1 cellular context compared by ENCODE assay signal in the genomic region with DNA sequence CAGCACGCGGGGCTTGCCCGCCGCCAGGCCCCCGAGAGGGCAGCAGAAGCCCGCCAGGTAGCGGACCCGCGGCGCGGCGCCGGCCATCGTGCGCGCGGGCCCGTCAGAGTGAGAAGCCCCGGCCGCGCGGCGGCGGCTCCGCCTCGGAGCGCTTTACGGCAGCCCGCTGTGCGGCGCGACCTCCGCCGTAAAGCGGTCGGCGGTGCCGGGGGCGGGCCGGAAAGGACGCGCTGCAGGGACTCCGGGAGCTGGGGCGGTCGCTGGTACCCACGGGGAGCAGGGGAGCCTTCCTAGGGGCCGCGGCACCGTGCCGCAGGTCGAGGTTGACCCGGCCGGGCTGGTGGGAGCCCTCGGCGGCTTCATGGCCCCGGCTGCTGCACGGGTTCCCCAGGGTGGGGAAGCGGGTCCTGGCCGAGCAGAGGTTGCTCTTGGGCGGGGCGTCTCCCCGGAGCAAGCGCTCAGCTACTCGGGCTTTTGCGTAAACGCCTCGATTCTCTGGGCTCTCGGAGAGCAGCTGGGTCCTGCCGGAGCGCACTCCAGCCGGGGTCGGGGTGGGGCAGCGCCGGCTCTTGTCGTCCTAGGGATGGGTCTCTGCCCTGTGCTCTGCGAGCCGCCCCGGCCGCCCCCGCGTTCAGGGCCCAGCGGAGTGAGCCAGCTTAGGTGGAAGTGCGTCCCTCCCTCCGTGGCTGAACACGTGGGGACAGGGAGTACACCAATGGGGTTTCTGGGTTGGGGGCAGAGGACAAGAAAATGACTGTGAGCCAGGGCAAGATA.
TF ChIP-seq lines count a peak whose summit lies in the region.

A gene with protein sequence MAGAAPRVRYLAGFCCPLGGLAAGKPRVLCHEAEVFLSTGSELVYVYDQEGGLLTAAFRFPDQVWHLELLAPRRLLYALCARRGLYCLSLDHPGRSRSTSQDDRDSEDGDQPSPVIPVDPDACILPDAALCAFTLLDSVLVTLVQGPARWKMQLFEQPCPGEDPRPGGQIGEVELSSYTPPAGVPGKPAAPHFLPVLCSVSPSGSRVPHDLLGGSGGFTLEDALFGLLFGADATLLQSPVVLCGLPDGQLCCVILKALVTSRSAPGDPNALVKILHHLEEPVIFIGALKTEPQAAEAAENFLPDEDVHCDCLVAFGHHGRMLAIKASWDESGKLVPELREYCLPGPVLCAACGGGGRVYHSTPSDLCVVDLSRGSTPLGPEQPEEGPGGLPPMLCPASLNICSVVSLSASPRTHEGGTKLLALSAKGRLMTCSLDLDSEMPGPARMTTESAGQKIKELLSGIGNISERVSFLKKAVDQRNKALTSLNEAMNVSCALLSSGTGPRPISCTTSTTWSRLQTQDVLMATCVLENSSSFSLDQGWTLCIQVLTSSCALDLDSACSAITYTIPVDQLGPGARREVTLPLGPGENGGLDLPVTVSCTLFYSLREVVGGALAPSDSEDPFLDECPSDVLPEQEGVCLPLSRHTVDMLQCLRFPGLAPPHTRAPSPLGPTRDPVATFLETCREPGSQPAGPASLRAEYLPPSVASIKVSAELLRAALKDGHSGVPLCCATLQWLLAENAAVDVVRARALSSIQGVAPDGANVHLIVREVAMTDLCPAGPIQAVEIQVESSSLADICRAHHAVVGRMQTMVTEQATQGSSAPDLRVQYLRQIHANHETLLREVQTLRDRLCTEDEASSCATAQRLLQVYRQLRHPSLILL (minus strand): TSS at position 110 of the 774 bp plus-strand sequence. CDS start 23 bp downstream, at position 87.

TF ChIP-seq in K562, 482 proteins besides CTCF, POLR2A, EP300 and RAD21 (continued from another document and continues in another):
- TF ChIP-seq, protein P1, sequence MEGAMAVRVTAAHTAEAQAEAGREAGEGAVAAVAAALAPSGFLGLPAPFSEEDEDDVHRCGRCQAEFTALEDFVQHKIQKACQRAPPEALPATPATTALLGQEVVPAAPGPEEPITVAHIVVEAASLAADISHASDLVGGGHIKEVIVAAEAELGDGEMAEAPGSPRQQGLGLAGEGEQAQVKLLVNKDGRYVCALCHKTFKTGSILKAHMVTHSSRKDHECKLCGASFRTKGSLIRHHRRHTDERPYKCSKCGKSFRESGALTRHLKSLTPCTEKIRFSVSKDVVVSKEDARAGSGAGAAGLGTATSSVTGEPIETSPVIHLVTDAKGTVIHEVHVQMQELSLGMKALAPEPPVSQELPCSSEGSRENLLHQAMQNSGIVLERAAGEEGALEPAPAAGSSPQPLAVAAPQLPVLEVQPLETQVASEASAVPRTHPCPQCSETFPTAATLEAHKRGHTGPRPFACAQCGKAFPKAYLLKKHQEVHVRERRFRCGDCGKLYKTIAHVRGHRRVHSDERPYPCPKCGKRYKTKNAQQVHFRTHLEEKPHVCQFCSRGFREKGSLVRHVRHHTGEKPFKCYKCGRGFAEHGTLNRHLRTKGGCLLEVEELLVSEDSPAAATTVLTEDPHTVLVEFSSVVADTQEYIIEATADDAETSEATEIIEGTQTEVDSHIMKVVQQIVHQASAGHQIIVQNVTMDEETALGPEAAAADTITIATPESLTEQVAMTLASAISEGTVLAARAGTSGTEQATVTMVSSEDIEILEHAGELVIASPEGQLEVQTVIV (CRISPR knock-in tag; IDR thresholded peaks at IDR 0.05; ENCODE audit: borderline replicate concordance) = peak; percentile 99
- TF ChIP-seq HMGN3 (IDR thresholded peaks at IDR 0.05; ENCODE audit: borderline replicate concordance, extremely low read depth, insufficient read length, low read depth, low read length) (peak; percentile 50), CBFA2T2 (conservative IDR thresholded peaks at IDR 0.05) (no peak), KAT2B (IDR thresholded peaks at IDR 0.05; ENCODE audit: low read depth, low read length) (no peak), NEUROD1 (IDR thresholded peaks at IDR 0.05; ENCODE audit: borderline replicate concordance, low read depth, low read length, partially characterized antibody) (no peak), PCBP2 (IDR thresholded peaks at IDR 0.05; ENCODE audit: low read depth, low read length, poor library complexity, severe bottlenecking) (no peak), FOSL1 (tag; conservative IDR thresholded peaks at IDR 0.05) (no peak), PHB (CRISPR knock-in tag; IDR thresholded peaks at IDR 0.05) (no peak), ZFX (CRISPR knock-in tag; IDR thresholded peaks at IDR 0.05) (peak; percentile 77), NFXL1 (CRISPR knock-in tag; IDR thresholded peaks at IDR 0.05) (no peak), POLR2G (IDR thresholded peaks at IDR 0.05; ENCODE audit: low read depth, low read length) (peak; percentile 97), TBP (optimal IDR thresholded peaks at IDR 0.05; ENCODE audit: low read depth, low read length) (peak; percentile 84), NRF1 (conservative IDR thresholded peaks at IDR 0.05 in 1 of 2, IDR thresholded peaks at IDR 0.05 in 1 of 2) (peak; percentile 76 to 77; a peak in 3 of 4 replicates), E2F3 (CRISPR knock-in tag; IDR thresholded peaks at IDR 0.05) (no peak), ARID1B (IDR thresholded peaks at IDR 0.05) (no peak), KLF10 (CRISPR knock-in tag; IDR thresholded peaks at IDR 0.05) (no peak), MTA3 (IDR thresholded peaks at IDR 0.05; ENCODE audit: borderline replicate concordance) (no peak; the same call in 1 of the 2 replicates), ZNF239 (CRISPR knock-in tag; IDR thresholded peaks at IDR 0.05) (no peak), SAP30 (IDR thresholded peaks at IDR 0.05; ENCODE audit: borderline replicate concordance, insufficient read depth, low read depth, low read length, poor library complexity, severe bottlenecking) (peak; percentile 81), ZNF780A (CRISPR knock-in tag; IDR thresholded peaks at IDR 0.05) (no peak), BRD4 (IDR thresholded peaks at IDR 0.05) (no peak), SRSF1 (IDR thresholded peaks at IDR 0.05; ENCODE audit: low read depth, low read length) (no peak)
- TF ChIP-seq, protein P2, sequence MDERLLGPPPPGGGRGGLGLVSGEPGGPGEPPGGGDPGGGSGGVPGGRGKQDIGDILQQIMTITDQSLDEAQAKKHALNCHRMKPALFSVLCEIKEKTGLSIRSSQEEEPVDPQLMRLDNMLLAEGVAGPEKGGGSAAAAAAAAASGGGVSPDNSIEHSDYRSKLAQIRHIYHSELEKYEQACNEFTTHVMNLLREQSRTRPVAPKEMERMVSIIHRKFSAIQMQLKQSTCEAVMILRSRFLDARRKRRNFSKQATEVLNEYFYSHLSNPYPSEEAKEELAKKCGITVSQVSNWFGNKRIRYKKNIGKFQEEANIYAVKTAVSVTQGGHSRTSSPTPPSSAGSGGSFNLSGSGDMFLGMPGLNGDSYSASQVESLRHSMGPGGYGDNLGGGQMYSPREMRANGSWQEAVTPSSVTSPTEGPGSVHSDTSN (CRISPR knock-in tag; IDR thresholded peaks at IDR 0.05; ENCODE audit: low read depth) = no peak
- TF ChIP-seq, protein P2 (tag; conservative IDR thresholded peaks at IDR 0.05; ENCODE audit: low read depth) = no peak
- TF ChIP-seq, protein P3, sequence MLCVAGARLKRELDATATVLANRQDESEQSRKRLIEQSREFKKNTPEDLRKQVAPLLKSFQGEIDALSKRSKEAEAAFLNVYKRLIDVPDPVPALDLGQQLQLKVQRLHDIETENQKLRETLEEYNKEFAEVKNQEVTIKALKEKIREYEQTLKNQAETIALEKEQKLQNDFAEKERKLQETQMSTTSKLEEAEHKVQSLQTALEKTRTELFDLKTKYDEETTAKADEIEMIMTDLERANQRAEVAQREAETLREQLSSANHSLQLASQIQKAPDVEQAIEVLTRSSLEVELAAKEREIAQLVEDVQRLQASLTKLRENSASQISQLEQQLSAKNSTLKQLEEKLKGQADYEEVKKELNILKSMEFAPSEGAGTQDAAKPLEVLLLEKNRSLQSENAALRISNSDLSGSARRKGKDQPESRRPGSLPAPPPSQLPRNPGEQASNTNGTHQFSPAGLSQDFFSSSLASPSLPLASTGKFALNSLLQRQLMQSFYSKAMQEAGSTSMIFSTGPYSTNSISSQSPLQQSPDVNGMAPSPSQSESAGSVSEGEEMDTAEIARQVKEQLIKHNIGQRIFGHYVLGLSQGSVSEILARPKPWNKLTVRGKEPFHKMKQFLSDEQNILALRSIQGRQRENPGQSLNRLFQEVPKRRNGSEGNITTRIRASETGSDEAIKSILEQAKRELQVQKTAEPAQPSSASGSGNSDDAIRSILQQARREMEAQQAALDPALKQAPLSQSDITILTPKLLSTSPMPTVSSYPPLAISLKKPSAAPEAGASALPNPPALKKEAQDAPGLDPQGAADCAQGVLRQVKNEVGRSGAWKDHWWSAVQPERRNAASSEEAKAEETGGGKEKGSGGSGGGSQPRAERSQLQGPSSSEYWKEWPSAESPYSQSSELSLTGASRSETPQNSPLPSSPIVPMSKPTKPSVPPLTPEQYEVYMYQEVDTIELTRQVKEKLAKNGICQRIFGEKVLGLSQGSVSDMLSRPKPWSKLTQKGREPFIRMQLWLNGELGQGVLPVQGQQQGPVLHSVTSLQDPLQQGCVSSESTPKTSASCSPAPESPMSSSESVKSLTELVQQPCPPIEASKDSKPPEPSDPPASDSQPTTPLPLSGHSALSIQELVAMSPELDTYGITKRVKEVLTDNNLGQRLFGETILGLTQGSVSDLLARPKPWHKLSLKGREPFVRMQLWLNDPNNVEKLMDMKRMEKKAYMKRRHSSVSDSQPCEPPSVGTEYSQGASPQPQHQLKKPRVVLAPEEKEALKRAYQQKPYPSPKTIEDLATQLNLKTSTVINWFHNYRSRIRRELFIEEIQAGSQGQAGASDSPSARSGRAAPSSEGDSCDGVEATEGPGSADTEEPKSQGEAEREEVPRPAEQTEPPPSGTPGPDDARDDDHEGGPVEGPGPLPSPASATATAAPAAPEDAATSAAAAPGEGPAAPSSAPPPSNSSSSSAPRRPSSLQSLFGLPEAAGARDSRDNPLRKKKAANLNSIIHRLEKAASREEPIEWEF (CRISPR knock-in tag; IDR thresholded peaks at IDR 0.05) = no peak
- TF ChIP-seq, protein P4, sequence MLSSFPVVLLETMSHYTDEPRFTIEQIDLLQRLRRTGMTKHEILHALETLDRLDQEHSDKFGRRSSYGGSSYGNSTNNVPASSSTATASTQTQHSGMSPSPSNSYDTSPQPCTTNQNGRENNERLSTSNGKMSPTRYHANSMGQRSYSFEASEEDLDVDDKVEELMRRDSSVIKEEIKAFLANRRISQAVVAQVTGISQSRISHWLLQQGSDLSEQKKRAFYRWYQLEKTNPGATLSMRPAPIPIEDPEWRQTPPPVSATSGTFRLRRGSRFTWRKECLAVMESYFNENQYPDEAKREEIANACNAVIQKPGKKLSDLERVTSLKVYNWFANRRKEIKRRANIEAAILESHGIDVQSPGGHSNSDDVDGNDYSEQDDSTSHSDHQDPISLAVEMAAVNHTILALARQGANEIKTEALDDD (IDR thresholded peaks at IDR 0.05) = no peak
- TF ChIP-seq, protein P5, sequence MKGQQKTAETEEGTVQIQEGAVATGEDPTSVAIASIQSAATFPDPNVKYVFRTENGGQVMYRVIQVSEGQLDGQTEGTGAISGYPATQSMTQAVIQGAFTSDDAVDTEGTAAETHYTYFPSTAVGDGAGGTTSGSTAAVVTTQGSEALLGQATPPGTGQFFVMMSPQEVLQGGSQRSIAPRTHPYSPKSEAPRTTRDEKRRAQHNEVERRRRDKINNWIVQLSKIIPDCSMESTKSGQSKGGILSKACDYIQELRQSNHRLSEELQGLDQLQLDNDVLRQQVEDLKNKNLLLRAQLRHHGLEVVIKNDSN (CRISPR knock-in tag; IDR thresholded peaks at IDR 0.05) = peak; percentile 74
- TF ChIP-seq, protein P6, sequence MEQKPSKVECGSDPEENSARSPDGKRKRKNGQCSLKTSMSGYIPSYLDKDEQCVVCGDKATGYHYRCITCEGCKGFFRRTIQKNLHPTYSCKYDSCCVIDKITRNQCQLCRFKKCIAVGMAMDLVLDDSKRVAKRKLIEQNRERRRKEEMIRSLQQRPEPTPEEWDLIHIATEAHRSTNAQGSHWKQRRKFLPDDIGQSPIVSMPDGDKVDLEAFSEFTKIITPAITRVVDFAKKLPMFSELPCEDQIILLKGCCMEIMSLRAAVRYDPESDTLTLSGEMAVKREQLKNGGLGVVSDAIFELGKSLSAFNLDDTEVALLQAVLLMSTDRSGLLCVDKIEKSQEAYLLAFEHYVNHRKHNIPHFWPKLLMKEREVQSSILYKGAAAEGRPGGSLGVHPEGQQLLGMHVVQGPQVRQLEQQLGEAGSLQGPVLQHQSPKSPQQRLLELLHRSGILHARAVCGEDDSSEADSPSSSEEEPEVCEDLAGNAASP (IDR thresholded peaks at IDR 0.05) = no peak
- TF ChIP-seq, protein P7, sequence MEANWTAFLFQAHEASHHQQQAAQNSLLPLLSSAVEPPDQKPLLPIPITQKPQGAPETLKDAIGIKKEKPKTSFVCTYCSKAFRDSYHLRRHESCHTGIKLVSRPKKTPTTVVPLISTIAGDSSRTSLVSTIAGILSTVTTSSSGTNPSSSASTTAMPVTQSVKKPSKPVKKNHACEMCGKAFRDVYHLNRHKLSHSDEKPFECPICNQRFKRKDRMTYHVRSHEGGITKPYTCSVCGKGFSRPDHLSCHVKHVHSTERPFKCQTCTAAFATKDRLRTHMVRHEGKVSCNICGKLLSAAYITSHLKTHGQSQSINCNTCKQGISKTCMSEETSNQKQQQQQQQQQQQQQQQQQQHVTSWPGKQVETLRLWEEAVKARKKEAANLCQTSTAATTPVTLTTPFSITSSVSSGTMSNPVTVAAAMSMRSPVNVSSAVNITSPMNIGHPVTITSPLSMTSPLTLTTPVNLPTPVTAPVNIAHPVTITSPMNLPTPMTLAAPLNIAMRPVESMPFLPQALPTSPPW (CRISPR knock-in tag; IDR thresholded peaks at IDR 0.05) = peak; percentile 73
- TF ChIP-seq, protein P8, sequence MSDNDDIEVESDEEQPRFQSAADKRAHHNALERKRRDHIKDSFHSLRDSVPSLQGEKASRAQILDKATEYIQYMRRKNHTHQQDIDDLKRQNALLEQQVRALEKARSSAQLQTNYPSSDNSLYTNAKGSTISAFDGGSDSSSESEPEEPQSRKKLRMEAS (CRISPR knock-in tag; IDR thresholded peaks at IDR 0.05) = peak; percentile 81
- TF ChIP-seq, protein P9, sequence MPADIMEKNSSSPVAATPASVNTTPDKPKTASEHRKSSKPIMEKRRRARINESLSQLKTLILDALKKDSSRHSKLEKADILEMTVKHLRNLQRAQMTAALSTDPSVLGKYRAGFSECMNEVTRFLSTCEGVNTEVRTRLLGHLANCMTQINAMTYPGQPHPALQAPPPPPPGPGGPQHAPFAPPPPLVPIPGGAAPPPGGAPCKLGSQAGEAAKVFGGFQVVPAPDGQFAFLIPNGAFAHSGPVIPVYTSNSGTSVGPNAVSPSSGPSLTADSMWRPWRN (IDR thresholded peaks at IDR 0.05; ENCODE audit: low read depth) = no peak
- TF ChIP-seq, protein P10, sequence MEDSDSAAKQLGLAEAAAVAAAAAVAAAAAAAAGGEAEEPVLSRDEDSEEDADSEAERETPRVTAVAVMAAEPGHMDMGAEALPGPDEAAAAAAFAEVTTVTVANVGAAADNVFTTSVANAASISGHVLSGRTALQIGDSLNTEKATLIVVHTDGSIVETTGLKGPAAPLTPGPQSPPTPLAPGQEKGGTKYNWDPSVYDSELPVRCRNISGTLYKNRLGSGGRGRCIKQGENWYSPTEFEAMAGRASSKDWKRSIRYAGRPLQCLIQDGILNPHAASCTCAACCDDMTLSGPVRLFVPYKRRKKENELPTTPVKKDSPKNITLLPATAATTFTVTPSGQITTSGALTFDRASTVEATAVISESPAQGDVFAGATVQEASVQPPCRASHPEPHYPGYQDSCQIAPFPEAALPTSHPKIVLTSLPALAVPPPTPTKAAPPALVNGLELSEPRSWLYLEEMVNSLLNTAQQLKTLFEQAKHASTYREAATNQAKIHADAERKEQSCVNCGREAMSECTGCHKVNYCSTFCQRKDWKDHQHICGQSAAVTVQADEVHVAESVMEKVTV (CRISPR knock-in tag; IDR thresholded peaks at IDR 0.05) = no peak
